9 cellular contexts compared by ENCODE assay signal in the genomic region with DNA sequence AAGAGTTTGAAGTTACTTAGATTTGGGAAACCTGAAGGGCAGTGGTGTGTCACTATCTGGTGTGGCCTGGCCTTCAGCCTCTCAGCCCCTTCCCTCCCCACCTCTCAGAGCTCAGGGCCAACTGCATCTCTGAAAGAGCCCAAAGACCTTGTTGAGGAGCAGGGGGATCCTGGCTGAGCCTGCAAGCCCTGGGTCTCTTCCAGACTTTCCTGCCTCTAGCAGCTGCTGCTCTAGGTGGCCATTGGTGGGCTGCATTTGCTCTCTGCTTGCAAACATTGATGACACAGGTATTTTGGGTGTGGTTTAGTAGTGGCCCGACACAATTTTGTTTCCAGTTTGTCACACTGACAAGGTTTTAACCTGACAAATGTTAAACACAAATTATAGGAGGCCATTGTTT. TPM values are rescaled to one million over a fixed set of nuclear protein-coding genes. Genes with fewer than 3 reads are reported as not detected.
DNase-seq lines count a peak whose midpoint lies in the region; ATAC-seq and TF ChIP-seq lines count a peak whose summit lies in the region.
"Had no signal": no experiment of that assay in that cellular context is flagged by ENCODE, and none has a peak within 500 bp of the region (broad histone marks: within the 10 kb centered on the region; RNA-seq: fewer than 3 reads in every experiment).

No MANE protein-coding gene starts in this region.

- H2BK5ac ChIP-seq in mesenchymal stem cell (ENCODE audit: low read depth, low read length, poor library complexity, severe bottlenecking) = peak overlapping the region; percentile 0

- in situ Hi-C loops in brain microvascular endothelial cell (cut with HindIII; ENCODE audit: low pct_ligation_motif_present, low sequenced_read_pairs) = no loop called here

- H3K36me3 Mint-ChIP-seq in activated naive CD4-positive, alpha-beta T cell treated with anti-CD3 and anti-CD28 coated beads, Interleukin-2, amount 10 ng/mL, durations not matched to agents 7 days and 5 days = peaks cover 21% of the 10 kb centered on the region
- H3K36me3 Mint-ChIP-seq in activated CD4-positive, alpha-beta memory T cell treated with anti-CD3 and anti-CD28 coated beads for 36 hours = peaks cover 11% of the 10 kb centered on the region
- no peaks in the 10 kb centered on the region for H3K36me3 Mint-ChIP-seq in glutamatergic neuron (ENCODE audit: unreplicated experiment)

- H2BK15ac ChIP-seq in mesenchymal stem cell (ENCODE audit: low read depth, poor library complexity, severe bottlenecking) = peak overlapping the region; percentile 75

- peak overlapping the region; percentile 54 for H4K8ac ChIP-seq in mesenchymal stem cell (ENCODE audit: low read length)

- no peaks in the 10 kb centered on the region for H3K79me1 ChIP-seq in mesenchymal stem cell (replicated peaks; ENCODE audit: low read length, poor library complexity, severe bottlenecking)

- H2BK120ac ChIP-seq in mesenchymal stem cell (ENCODE audit: low read depth, low read length) = peak overlapping the region; percentile 75

- H3K27ac Mint-ChIP-seq in activated naive CD4-positive, alpha-beta T cell treated with anti-CD3 and anti-CD28 coated beads, Interleukin-2, amount 10 ng/mL, durations not matched to agents 7 days and 5 days = peak overlapping the region; percentile 97
- peak overlapping the region; percentile 91 for H3K27ac Mint-ChIP-seq in activated CD4-positive, alpha-beta memory T cell treated with anti-CD3 and anti-CD28 coated beads for 36 hours
- H3K27ac Mint-ChIP-seq in glutamatergic neuron (ENCODE audit: unreplicated experiment) = no peak overlapping the region

- TF ChIP-seq CTCF in uterus (IDR thresholded peaks at IDR 0.05) (no peak), brain microvascular endothelial cell (IDR thresholded peaks at IDR 0.05; ENCODE audit: low read depth, low read length, missing control alignments) (no peak), glutamatergic neuron (IDR thresholded peaks at IDR 0.05; ENCODE audit: partially characterized antibody, unreplicated experiment) (no peak)

- no peaks in the 10 kb centered on the region for H3K27me3 ChIP-seq in mesenchymal stem cell (ENCODE audit: control insufficient read depth in 1 of 2, insufficient read depth in 1 of 2, low read length in 2 of 2)
- no peaks in the 10 kb centered on the region for H3K27me3 ChIP-seq in uterus
- H3K27me3 ChIP-seq in brain microvascular endothelial cell (replicated peaks) = no peaks in the 10 kb centered on the region

- H3K27me3 Mint-ChIP-seq in activated naive CD4-positive, alpha-beta T cell treated with anti-CD3 and anti-CD28 coated beads, Interleukin-2, amount 10 ng/mL, durations not matched to agents 7 days and 5 days = no peaks in the 10 kb centered on the region
- H3K27me3 Mint-ChIP-seq in activated CD4-positive, alpha-beta memory T cell treated with anti-CD3 and anti-CD28 coated beads for 36 hours = no peaks in the 10 kb centered on the region
- peaks cover 3% of the 10 kb centered on the region for H3K27me3 Mint-ChIP-seq in glutamatergic neuron (ENCODE audit: unreplicated experiment)

- H3K9me3 ChIP-seq in mesenchymal stem cell (ENCODE audit: control insufficient read depth, low read length) (no peaks in the 10 kb centered on the region), uterus (no peaks in the 10 kb centered on the region)

- H3K23ac ChIP-seq in mesenchymal stem cell (ENCODE audit: low read length in 2 of 2) = no peak overlapping the region

- peak overlapping the region; percentile 55 to 62 for H3K18ac ChIP-seq in mesenchymal stem cell (ENCODE audit: low read depth in 1 of 2, low read length in 2 of 2)

- CTCF ChIA-PET in activated naive CD4-positive, alpha-beta T cell treated with anti-CD3 and anti-CD28 coated beads, Interleukin-2, amount 10 ng/mL, durations not matched to agents 7 days and 5 days (lab: Charles Lee) = interaction anchor here (1.1 to 4.7 kb wide), 5 partner anchors 12 to 98 kb away, joined by 3 to 22 read pairs (median 5); no protein-coding TSS in a partner anchor
- CTCF ChIA-PET in activated CD4-positive, alpha-beta memory T cell treated with anti-CD3 and anti-CD28 coated beads for 36 hours (lab: Charles Lee) = interaction anchor here (1.4 kb wide), 1 partner anchor 50 kb away, joined by 7 read pairs; a partner anchor contains a TSS

- H3K14ac ChIP-seq in mesenchymal stem cell (ENCODE audit: low read length in 2 of 2) = peak overlapping the region in 1 of 2 experiments; percentile 5

- DNase-seq in activated naive CD4-positive, alpha-beta T cell treated with anti-CD3 and anti-CD28 coated beads, Interleukin-2, amount 10 ng/mL, durations not matched to agents 7 days and 5 days = no peak
- DNase-seq in activated naive CD4-positive, alpha-beta T cell treated with Interleukin-2 at 50 U/mL for 16 hours = no peak
- no peak for DNase-seq in activated CD4-positive, alpha-beta memory T cell treated with anti-CD3 and anti-CD28 coated beads for 36 hours
- DNase-seq in mesenchymal stem cell (no peak), uterus (no peak), brain microvascular endothelial cell (no peak), glutamatergic neuron (no peak)
- DNase-seq: nephron progenitor cell had no signal

- WGBS in mesenchymal stem cell = 67% methylated on average over 1 of the region's 1 CpG

- intact Hi-C loops in activated CD4-positive, alpha-beta memory T cell treated with anti-CD3 and anti-CD28 coated beads for 36 hours (cut with micrococcal nuclease) = loop anchor here (1.0 to 2.0 kb wide), 8 partner anchors 11 to 107 kb away; a partner anchor contains a TSS
- intact Hi-C loops in uterus (cut with DNase I; ENCODE audit: low total_unique reads) = no loop called here

- POLR2A ChIA-PET in activated CD4-positive, alpha-beta memory T cell treated with anti-CD3 and anti-CD28 coated beads for 36 hours (lab: Charles Lee) = interaction anchor here (1.5 to 4.2 kb wide), 3 partner anchors 10 to 95 kb away, joined by 6 to 22 read pairs (median 7); no protein-coding TSS in a partner anchor

- H3K4me3 Mint-ChIP-seq in activated naive CD4-positive, alpha-beta T cell treated with anti-CD3 and anti-CD28 coated beads, Interleukin-2, amount 10 ng/mL, durations not matched to agents 7 days and 5 days = no peak overlapping the region
- H3K4me3 Mint-ChIP-seq in activated CD4-positive, alpha-beta memory T cell treated with anti-CD3 and anti-CD28 coated beads for 36 hours = no peak overlapping the region
- no peak overlapping the region for H3K4me3 Mint-ChIP-seq in glutamatergic neuron (ENCODE audit: unreplicated experiment)
- H3K4me3 Mint-ChIP-seq: nephron progenitor cell had no signal

- TF ChIP-seq POLR2A in uterus (IDR thresholded peaks at IDR 0.05) = no peak

- peak overlapping the region; percentile 70 for H3K9ac ChIP-seq in mesenchymal stem cell (ENCODE audit: low read length)

- peak overlapping the region; percentile 45 for H4K91ac ChIP-seq in mesenchymal stem cell (ENCODE audit: low read length)

- no peak for ATAC-seq in HG03280 (IDR thresholded peaks at IDR 0.05; ENCODE audit: unreplicated experiment)

- peak overlapping the region; percentile 2 for H2AK5ac ChIP-seq in mesenchymal stem cell (ENCODE audit: low read length, severe bottlenecking)

- H3K4me3 ChIP-seq in mesenchymal stem cell (ENCODE audit: insufficient read depth in 1 of 2, low read depth in 1 of 2, low read length in 2 of 2) (no peak overlapping the region), uterus (no peak overlapping the region), brain microvascular endothelial cell (ENCODE audit: low read depth, low read length) (no peak overlapping the region)

- H2BK12ac ChIP-seq in mesenchymal stem cell (ENCODE audit: low read length in 2 of 2) = peak overlapping the region; percentile 91

- no peak overlapping the region for H3K4me2 ChIP-seq in mesenchymal stem cell (ENCODE audit: low read length, poor library complexity, severe bottlenecking)

- no peak overlapping the region for H2AFZ ChIP-seq in mesenchymal stem cell (ENCODE audit: low read depth, low read length)

- H3K9me3 Mint-ChIP-seq in activated naive CD4-positive, alpha-beta T cell treated with anti-CD3 and anti-CD28 coated beads, Interleukin-2, amount 10 ng/mL, durations not matched to agents 7 days and 5 days = no peaks in the 10 kb centered on the region
- no peaks in the 10 kb centered on the region for H3K9me3 Mint-ChIP-seq in activated CD4-positive, alpha-beta memory T cell treated with anti-CD3 and anti-CD28 coated beads for 36 hours
- peaks cover 9% of the 10 kb centered on the region for H3K9me3 Mint-ChIP-seq in glutamatergic neuron (ENCODE audit: unreplicated experiment)
- H3K9me3 Mint-ChIP-seq: nephron progenitor cell had no signal

- H3K4me1 ChIP-seq in mesenchymal stem cell (ENCODE audit: control insufficient read depth, insufficient read depth, low read depth, low read length) = peaks cover 19% of the 10 kb centered on the region
- H3K4me1 ChIP-seq in uterus = peaks cover 6 to 11% of the 10 kb centered on the region in 2 donors

- H3K4me1 Mint-ChIP-seq in activated naive CD4-positive, alpha-beta T cell treated with anti-CD3 and anti-CD28 coated beads, Interleukin-2, amount 10 ng/mL, durations not matched to agents 7 days and 5 days = peaks cover 64% of the 10 kb centered on the region
- H3K4me1 Mint-ChIP-seq in activated CD4-positive, alpha-beta memory T cell treated with anti-CD3 and anti-CD28 coated beads for 36 hours (ENCODE audit: low read depth) = peaks cover 65% of the 10 kb centered on the region
- peaks cover 2% of the 10 kb centered on the region for H3K4me1 Mint-ChIP-seq in glutamatergic neuron (ENCODE audit: low read depth, unreplicated experiment)

- H3K36me3 ChIP-seq in mesenchymal stem cell (ENCODE audit: control insufficient read depth in 1 of 2, insufficient read depth in 2 of 2, low read depth in 1 of 2, low read length in 2 of 2) (peaks cover 0 to 4% of the 10 kb centered on the region in 2 experiments), uterus (no peaks in the 10 kb centered on the region), brain microvascular endothelial cell (replicated peaks) (no peaks in the 10 kb centered on the region)

- H3K4ac ChIP-seq in mesenchymal stem cell (ENCODE audit: low read depth in 1 of 2, low read length in 2 of 2) = peak overlapping the region in 1 of 2 experiments; percentile 57

- H3K27ac ChIP-seq in mesenchymal stem cell (ENCODE audit: low read length, poor library complexity, severe bottlenecking) = peak overlapping the region; percentile 87
- peak overlapping the region; percentile 82 to 88 for H3K27ac ChIP-seq in uterus
- H3K27ac ChIP-seq in brain microvascular endothelial cell = no peak overlapping the region

RNA-seq across cellular contexts. Expression of a gene that starts 3.1 kb away (rescaled TPM):
- total RNA-seq in activated CD4-positive, alpha-beta memory T cell treated with anti-CD3 and anti-CD28 coated beads for 36 hours = 100 to 1,000 TPM; 115 to 121 TPM
- polyA plus RNA-seq in mesenchymal stem cell (2013, experiment 1 of 2) = 38.2 TPM
- 37.1 TPM for polyA plus RNA-seq in mesenchymal stem cell (2013, experiment 2 of 2)
- total RNA-seq in uterus (10 to 100 TPM in 1 of 4 donors, 1 to 10 TPM in 3; 1.5 to 25.2 (median 5.4) TPM), glutamatergic neuron (ENCODE audit: unreplicated experiment) (29.8 TPM)

RNA-seq across cellular contexts. Expression of a gene that starts 50.6 kb away (rescaled TPM):
- under 1 TPM; 0.71 to 0.90 TPM for total RNA-seq in activated CD4-positive, alpha-beta memory T cell treated with anti-CD3 and anti-CD28 coated beads for 36 hours
- polyA plus RNA-seq in mesenchymal stem cell (2013, experiment 1 of 2) = not detected
- polyA plus RNA-seq in mesenchymal stem cell (2013, experiment 2 of 2) = not detected
- under 1 TPM in 1 of 4 donors, not detected in 3; 0.76 TPM for total RNA-seq in uterus
- total RNA-seq in glutamatergic neuron (ENCODE audit: unreplicated experiment) = not detected

RNA-seq across cellular contexts. Expression of a gene that starts 57.0 kb away (rescaled TPM):
- not detected for total RNA-seq in activated CD4-positive, alpha-beta memory T cell treated with anti-CD3 and anti-CD28 coated beads for 36 hours
- not detected for polyA plus RNA-seq in mesenchymal stem cell (2013, experiment 1 of 2)
- not detected for polyA plus RNA-seq in mesenchymal stem cell (2013, experiment 2 of 2)
- total RNA-seq in uterus (not detected), glutamatergic neuron (ENCODE audit: unreplicated experiment) (not detected)
